ENCODE assay signal across 10 cellular contexts in the genomic region with DNA sequence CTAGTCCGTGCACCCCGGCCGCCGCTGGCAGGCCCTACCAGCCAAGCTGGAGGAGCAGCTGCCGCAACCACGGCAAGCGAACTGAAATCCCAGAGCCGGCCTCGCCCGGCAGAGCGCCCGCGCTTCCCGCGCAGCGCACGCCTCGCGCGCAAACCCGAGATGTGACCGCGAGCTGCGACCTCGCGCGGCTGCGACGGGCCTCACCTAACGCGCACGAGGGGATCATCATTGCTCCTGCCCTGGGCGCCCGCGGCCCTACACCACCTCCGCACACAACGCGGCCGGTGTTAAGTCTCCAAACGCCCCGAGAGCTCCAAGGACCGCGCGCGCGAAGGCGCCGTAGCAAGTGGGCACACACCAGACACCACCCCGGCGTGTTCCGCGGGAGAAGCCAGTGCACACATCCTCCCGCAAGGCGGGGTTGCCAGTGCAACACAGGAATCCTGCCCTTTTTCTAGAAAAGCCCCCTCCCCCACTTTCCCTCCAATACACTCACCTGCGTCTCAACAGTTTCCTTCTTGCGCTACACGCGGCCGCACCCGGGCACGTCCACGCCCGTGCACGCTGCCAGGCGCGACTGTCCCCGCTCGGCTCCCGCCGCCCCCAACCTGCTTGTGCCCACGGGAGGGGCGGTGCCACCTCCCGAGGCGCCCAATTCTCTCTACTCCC. TPM values are rescaled to one million over a fixed set of nuclear protein-coding genes. Genes with fewer than 3 reads are reported as not detected.
DNase-seq lines count a peak whose midpoint lies in the region; ATAC-seq, FAIRE-seq and TF ChIP-seq lines count a peak whose summit lies in the region.
"Had no signal": no experiment of that assay in that cellular context is flagged by ENCODE, and none has a peak within 500 bp of the region (broad histone marks: within the 10 kb centered on the region; RNA-seq: fewer than 3 reads in every experiment).

No MANE protein-coding gene starts in this region.

- no peak overlapping the region for H3K23ac ChIP-seq in H9 (ENCODE audit: insufficient read length, low read depth, low read length)

- no peaks in the 10 kb centered on the region for H3K36me3 ChIP-seq in NT2/D1 (ENCODE audit: insufficient read depth, insufficient read length, low read length)
- H3K36me3 ChIP-seq in hepatocyte (replicated peaks; ENCODE audit: insufficient read depth, low read depth), result no peaks in the 10 kb centered on the region
- no peaks in the 10 kb centered on the region for H3K36me3 ChIP-seq in psoas muscle (ENCODE audit: insufficient read depth in 1 of 2, low read depth in 1 of 2)

- DNase-seq in H9 (peak; percentile 60), NT2/D1 (ENCODE audit: low read depth, low spot score) (no peak), hepatocyte (ENCODE audit: low spot score) (peak; percentile 28), psoas muscle (no peak), foreskin melanocyte (no peak), urothelium cell line (ENCODE audit: low spot score) (no peak)
- DNase-seq: activated naive CD4-positive, alpha-beta T cell treated with anti-CD3 and anti-CD28 coated beads, Interleukin-2, amount 50 U/mL, for 16 hours had no signal

- peaks cover 9% of the 10 kb centered on the region; the same call in 1 of the 2 replicates for H3K27me3 Mint-ChIP-seq in H9 (ENCODE audit: low read depth)

- peak overlapping the region; percentile 84 for H3K14ac ChIP-seq in H9 (ENCODE audit: insufficient read depth, low read length)

- H4K5ac ChIP-seq in H9 (ENCODE audit: insufficient read length, low read depth, low read length), result no peak overlapping the region

- H3K27me3 ChIP-seq in H9 (ENCODE audit: insufficient read depth, low read length) (peaks cover 8% of the 10 kb centered on the region; the same call in 1 of the 2 replicates), NT2/D1 (ENCODE audit: insufficient read depth, insufficient read length) (peaks cover 77% of the 10 kb centered on the region), hepatocyte (peaks cover 85% of the 10 kb centered on the region), psoas muscle (ENCODE audit: insufficient read depth in 3 of 3, low read length in 2 of 3) (peaks cover 16 to 87% (median 36%) of the 10 kb centered on the region in 3 donors)

- H2BK120ac ChIP-seq in H9 (ENCODE audit: low read depth, low read length, poor library complexity, severe bottlenecking), result no peak overlapping the region

- no peak overlapping the region for H3K56ac ChIP-seq in H9 (ENCODE audit: insufficient read length, low read depth, low read length)

- peak overlapping the region; percentile 41 for H3K18ac ChIP-seq in H9 (ENCODE audit: insufficient read length, low read depth, low read length)

- H3K4me2 ChIP-seq in H9 (ENCODE audit: insufficient read depth, insufficient read length, low read length), result peak overlapping the region; percentile 97
- peak overlapping the region; percentile 98 for H3K4me2 ChIP-seq in hepatocyte

- H2BK15ac ChIP-seq in H9 (ENCODE audit: low read depth, low read length), result no peak overlapping the region

- H3K4me1 ChIP-seq in H9 (ENCODE audit: insufficient read depth, low read length), result peaks cover 13% of the 10 kb centered on the region; the same call in 1 of the 2 replicates
- H3K4me1 ChIP-seq in NT2/D1 (ENCODE audit: insufficient read depth, insufficient read length), result peaks cover 5% of the 10 kb centered on the region
- H3K4me1 ChIP-seq in hepatocyte (ENCODE audit: insufficient read depth), result peaks cover 16% of the 10 kb centered on the region
- H3K4me1 ChIP-seq in psoas muscle, result no peaks in the 10 kb centered on the region

- peak overlapping the region; percentile 58 for H3K4me3 ChIP-seq in NT2/D1 (ENCODE audit: insufficient read length, low read depth)
- H3K4me3 ChIP-seq in hepatocyte, result peak overlapping the region; percentile 59
- peak overlapping the region; percentile 60 for H3K4me3 ChIP-seq in psoas muscle

- no peak overlapping the region for H2AFZ ChIP-seq in H9 (ENCODE audit: low read length)
- H2AFZ ChIP-seq in hepatocyte, result peak overlapping the region; percentile 55

- peaks cover 42 to 45% of the 10 kb centered on the region in 2 experiments for H3K4me1 Mint-ChIP-seq in H9
- H3K4me1 Mint-ChIP-seq: IgD-negative memory B cell had no signal

- no peaks in the 10 kb centered on the region for H3K9me3 ChIP-seq in H9 (ENCODE audit: control insufficient read depth, low read depth, low read length)
- no peaks in the 10 kb centered on the region for H3K9me3 ChIP-seq in NT2/D1 (ENCODE audit: insufficient read depth, low read length)
- no peaks in the 10 kb centered on the region for H3K9me3 ChIP-seq in hepatocyte (ENCODE audit: low read depth)
- no peaks in the 10 kb centered on the region for H3K9me3 ChIP-seq in psoas muscle

- no peaks in the 10 kb centered on the region for H3K9me3 Mint-ChIP-seq in H9

- H3K9ac ChIP-seq in H9 (ENCODE audit: extremely low read depth, insufficient read length, low read length) (peak overlapping the region; percentile 63), NT2/D1 (ENCODE audit: insufficient read length, low read depth) (peak overlapping the region; percentile 77)

- no peak overlapping the region for H4K8ac ChIP-seq in H9 (replicated peaks; ENCODE audit: insufficient read length, low read depth, low read length)

- WGBS in H9 (ENCODE audit: extremely low coverage, insufficient read length, low lambda C conversion rate), result no CpG with 5 or more reads among the region's 74 CpGs
- WGBS in hepatocyte (ENCODE audit: low lambda C conversion rate, missing lambda C conversion rate), result under 1% methylated on average over 66 of the region's 74 CpGs
- WGBS in psoas muscle, 3 donors, result 1 to 2% (median 2%) methylated on average over 71 to 74 of the region's 74 CpGs

- no peaks in the 10 kb centered on the region; a peak in 1 of 7 replicates for H3K36me3 Mint-ChIP-seq in H9 (ENCODE audit: insufficient read depth in 1 of 3, low read depth in 3 of 3)
- H3K36me3 Mint-ChIP-seq: IgD-negative memory B cell had no signal

- no peak overlapping the region for H2BK20ac ChIP-seq in H9 (ENCODE audit: low read depth, low read length, poor library complexity, severe bottlenecking)

- H3K27ac ChIP-seq in H9 (ENCODE audit: insufficient read length, low read depth, low read length), result no peak overlapping the region
- no peak overlapping the region for H3K27ac ChIP-seq in hepatocyte
- no peak overlapping the region for H3K27ac ChIP-seq in psoas muscle

- TF ChIP-seq CTCF in H9 (conservative IDR thresholded peaks at IDR 0.05), result no peak
- no peak for TF ChIP-seq CTCF in hepatocyte (IDR thresholded peaks at IDR 0.05; ENCODE audit: poor library complexity)
- TF ChIP-seq CTCF in psoas muscle (IDR thresholded peaks at IDR 0.05), result no peak

- H3K27ac Mint-ChIP-seq in H9, result peak overlapping the region in 2 of 3 experiments; percentile 63 to 75; a peak in 2 of 7 replicates
- H3K27ac Mint-ChIP-seq: IgD-negative memory B cell had no signal

- no peak overlapping the region for H2BK5ac ChIP-seq in H9 (ENCODE audit: insufficient read length, low read length)

- peaks cover 24% of the 10 kb centered on the region; the same call in 1 of the 2 replicates for H3K79me2 ChIP-seq in H9 (ENCODE audit: insufficient read depth, low read length)
- no peaks in the 10 kb centered on the region for H3K79me2 ChIP-seq in hepatocyte

- H3K79me1 ChIP-seq in H9 (ENCODE audit: insufficient read depth, low read depth, low read length, poor library complexity, severe bottlenecking), result no peaks in the 10 kb centered on the region

- H4K20me1 ChIP-seq in H9 (ENCODE audit: control insufficient read depth, insufficient read depth, insufficient read length), result no peaks in the 10 kb centered on the region
- H4K20me1 ChIP-seq in hepatocyte (ENCODE audit: insufficient read depth, poor library complexity, severe bottlenecking), result no peaks in the 10 kb centered on the region

- no peak overlapping the region for H2BK12ac ChIP-seq in H9 (ENCODE audit: insufficient read length, low read depth, low read length)

- H4K91ac ChIP-seq in H9 (ENCODE audit: insufficient read length, low read depth, low read length), result no peak overlapping the region

- H3K4me3 Mint-ChIP-seq in H9, result peak overlapping the region in 1 of 2 experiments; percentile 91; a peak in 4 of 5 replicates

- no peak for ATAC-seq in psoas muscle
- ATAC-seq in GM21423 (IDR thresholded peaks at IDR 0.05; ENCODE audit: unreplicated experiment), result no peak
- ATAC-seq in HG03469 (IDR thresholded peaks at IDR 0.05; ENCODE audit: unreplicated experiment), result no peak

- no peak overlapping the region for H3K4ac ChIP-seq in H9 (ENCODE audit: low read depth, low read length)

- peaks cover 50% of the 10 kb centered on the region for H3K23me2 ChIP-seq in H9 (ENCODE audit: insufficient read length, low read depth, low read length, poor library complexity, severe bottlenecking)

- no peak for FAIRE-seq in urothelium cell line (lab: Jason Lieb, UNC)

- H3K9me2 ChIP-seq in hepatocyte (replicated peaks; ENCODE audit: insufficient read depth), result no peaks in the 10 kb centered on the region

- H2AK5ac ChIP-seq in H9 (ENCODE audit: insufficient read length, low read length), result no peak overlapping the region

- intact Hi-C loops in psoas muscle (cut with DNase I), result loop anchor here in 1 of 2 donors (10.0 kb wide), 1 partner anchor 236 kb away; no protein-coding TSS in a partner anchor

- no peak overlapping the region for H3T11ph ChIP-seq in H9 (ENCODE audit: low read length)

RNA-seq across cellular contexts. Expression of a gene that starts 5.2 kb away (rescaled TPM):
- total RNA-seq in H9 (2021), result 16.8 and 19.9 TPM in 2 replicates
- 0.24 and 0.93 TPM in 2 replicates for total RNA-seq in hepatocyte
- 1.4 TPM in 1 of 2 replicates, not detected in the other for polyA plus RNA-seq in hepatocyte
- under 1 TPM in 1 of 4 donors, not detected in 3; 0.32 TPM for total RNA-seq in psoas muscle
- under 1 TPM in 2 of 3 donors, not detected in 1; 0.03 to 0.04 TPM for polyA plus RNA-seq in psoas muscle
- polyA plus RNA-seq: IgD-negative memory B cell had no signal

Comparison
In these comparisons a context has a peak if more than half of its experiments do, and no peak if none do; other contexts are left out.
1. DNase-seq: peak in H9 (single experiment) and hepatocyte (single experiment); none in NT2/D1 (single experiment), psoas muscle (0 of 2), foreskin melanocyte (single experiment) and urothelium cell line (single experiment).
2. Peak in every context shown above with its lines, with median percentiles within 50 percentile points of each other: H3K4me3 ChIP-seq.